17 cellular contexts compared by ENCODE assay signal in the genomic region with DNA sequence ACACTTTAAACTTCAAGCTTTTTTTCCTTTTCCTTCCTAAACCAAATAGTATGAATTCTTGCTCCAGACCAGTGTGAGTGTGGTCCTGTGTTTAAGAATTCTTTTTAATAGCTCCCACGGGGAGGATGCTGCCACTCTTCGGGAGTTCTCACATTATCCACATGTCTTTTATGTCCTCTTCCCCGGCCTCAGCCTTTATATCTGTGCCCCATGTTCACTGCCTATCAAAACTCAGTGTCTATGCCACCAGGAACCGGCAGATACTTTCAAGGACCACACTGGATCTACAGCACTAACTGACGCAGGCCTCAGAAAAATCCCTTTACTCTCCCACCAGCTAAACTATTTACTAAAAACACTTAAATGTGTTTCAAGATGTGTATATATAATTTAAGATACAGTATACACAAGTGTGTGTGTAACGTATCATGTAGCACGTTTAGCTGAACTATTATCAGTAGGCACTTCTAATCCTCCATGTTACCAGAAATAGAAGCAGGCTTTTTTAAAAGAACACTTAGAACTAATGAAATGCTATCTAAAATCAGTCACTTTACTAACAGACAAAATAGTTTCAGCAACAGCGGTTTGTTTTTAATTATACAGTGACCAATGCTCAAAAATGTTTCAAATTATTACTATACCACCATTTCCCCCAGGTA.
A peak's percentile ranks its signal among the peaks of the same experiment; 100 is the strongest.
DNase-seq lines count a peak whose midpoint lies in the region; ATAC-seq and TF ChIP-seq lines count a peak whose summit lies in the region.
"Had no signal": no experiment of that assay in that cellular context is flagged by ENCODE, and none has a peak within 500 bp of the region (broad histone marks: within the 10 kb centered on the region; RNA-seq: fewer than 3 reads in every experiment).

No MANE protein-coding gene starts in this region.

- H3K36me3 ChIP-seq in esophagus squamous epithelium, result peaks cover 0 to 7% (median 0%) of the 10 kb centered on the region in 3 donors
- peaks cover 0 to 6% (median 0%) of the 10 kb centered on the region in 3 donors for H3K36me3 ChIP-seq in skeletal muscle tissue (ENCODE audit: control insufficient read depth in 3 of 3, insufficient read depth in 3 of 3, low read length in 3 of 3)

- DNase-seq in EH (ENCODE audit: low read depth) (peak; percentile 47), esophagus squamous epithelium (lab: John Stamatoyannopoulos, UW) (no peak), right cardiac atrium (peak in 1 of 3 donors; percentile 23), DMS79 treated with DMSO at 0.1 percent for 48 hours (lab: John Stamatoyannopoulos, UW) (no peak), NCI-H524 (lab: John Stamatoyannopoulos, UW) (no peak)
- no peak for DNase-seq in activated CD8-positive, alpha-beta memory T cell treated with anti-CD3 and anti-CD28 coated beads, Interleukin-2, amount 50 U/mL, for 48 hours
- DNase-seq: DMS153, H7, Karpas-422, MM.1S, NCI-H1105 treated with DMSO at 0.1 percent for 48 hours, NCI-H187 treated with DMSO at 0.1 percent for 48 hours, NCI-H526, RPMI8226 had no signal

- H3K9ac ChIP-seq in skeletal muscle tissue (ENCODE audit: low read depth in 1 of 3, low read length in 3 of 3), result peak overlapping the region in 1 of 3 donors; percentile 0

- H3K4me3 ChIP-seq in esophagus squamous epithelium, result no peak overlapping the region
- no peak overlapping the region for H3K4me3 ChIP-seq in right cardiac atrium (ENCODE audit: low read length)
- no peak overlapping the region for H3K4me3 ChIP-seq in skeletal muscle tissue (ENCODE audit: low read length in 3 of 3)

- no peak for TF ChIP-seq POLR2A in esophagus squamous epithelium (IDR thresholded peaks at IDR 0.05)

- H3K4me1 ChIP-seq in esophagus squamous epithelium (peaks cover 0 to 22% (median 0%) of the 10 kb centered on the region in 3 donors), right cardiac atrium (ENCODE audit: control insufficient read depth, insufficient read depth, low read length) (peaks cover under 1% of the 10 kb centered on the region), skeletal muscle tissue (ENCODE audit: control insufficient read depth in 3 of 3, insufficient read depth in 3 of 3, low read length in 3 of 3) (peaks cover 8 to 27% (median 18%) of the 10 kb centered on the region in 3 donors)

- intact Hi-C loops in esophagus squamous epithelium (cut with DNase I), result no loop called here
- intact Hi-C loops in right cardiac atrium (cut with DNase I), result no loop called here

- H3K9me3 ChIP-seq in esophagus squamous epithelium (no peaks in the 10 kb centered on the region), right cardiac atrium (ENCODE audit: control insufficient read depth, low read length) (no peaks in the 10 kb centered on the region), skeletal muscle tissue (ENCODE audit: control insufficient read depth in 3 of 3, low read length in 3 of 3) (no peaks in the 10 kb centered on the region)

- WGBS in esophagus squamous epithelium, 2 donors, result 67 to 76% methylated on average over 8 of the region's 8 CpGs
- 41% methylated on average over 8 of the region's 8 CpGs for WGBS in right cardiac atrium

- TF ChIP-seq CTCF in esophagus squamous epithelium (IDR thresholded peaks at IDR 0.05), result no peak

- peak overlapping the region in 3 of 4 donors; percentile 10 to 29 (median 11) for H3K27ac ChIP-seq in esophagus squamous epithelium
- peak overlapping the region; percentile 85 for H3K27ac ChIP-seq in right cardiac atrium (ENCODE audit: low read length)
- H3K27ac ChIP-seq in skeletal muscle tissue (ENCODE audit: low read depth, low read length), result peak overlapping the region; percentile 11
- H3K27ac ChIP-seq: C4-2B had no signal

- H3K27me3 ChIP-seq in esophagus squamous epithelium (no peaks in the 10 kb centered on the region), right cardiac atrium (ENCODE audit: control insufficient read depth, insufficient read depth) (no peaks in the 10 kb centered on the region), skeletal muscle tissue (ENCODE audit: control insufficient read depth in 3 of 3, insufficient read depth in 3 of 3, low read length in 3 of 3) (no peaks in the 10 kb centered on the region)

- ATAC-seq in right cardiac atrium (peak in 1 of 2 donors; percentile 55), HG03280 (IDR thresholded peaks at IDR 0.05; ENCODE audit: unreplicated experiment) (no peak)

Comparison
In these comparisons a context has a peak if more than half of its experiments do, and no peak if none do; other contexts are left out.
1. H3K27ac ChIP-seq: peak in every context shown above with its lines; median percentile 85 in right cardiac atrium; 11 in esophagus squamous epithelium; 11 in skeletal muscle tissue.